22 cellular contexts compared by ENCODE assay signal in the genomic region with DNA sequence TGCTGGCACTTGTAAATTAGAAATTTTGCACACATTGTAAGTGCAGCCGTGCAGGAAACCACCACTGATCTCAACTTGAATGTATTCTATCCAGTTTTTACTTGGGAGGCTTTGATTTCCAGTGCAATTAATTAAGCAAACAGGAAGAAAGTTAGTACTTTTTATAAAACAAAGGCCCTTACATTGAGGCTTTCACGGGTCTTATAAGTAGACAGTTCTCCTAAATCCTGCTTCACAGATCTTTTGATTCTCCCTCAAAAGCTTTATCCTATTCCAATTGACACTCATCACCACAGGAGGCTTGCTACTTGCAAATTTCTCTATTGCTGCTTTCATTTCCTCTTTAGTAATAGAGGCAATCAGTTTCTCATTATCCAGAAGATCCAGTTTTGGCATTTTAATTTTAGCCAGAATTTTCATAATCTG.
DNase-seq lines count a peak whose midpoint lies in the region; ATAC-seq, FAIRE-seq and TF ChIP-seq lines count a peak whose summit lies in the region.
"Had no signal": no experiment of that assay in that cellular context is flagged by ENCODE, and none has a peak within 500 bp of the region (broad histone marks: within the 10 kb centered on the region; RNA-seq: fewer than 3 reads in every experiment).

No MANE protein-coding gene starts in this region.

- H3K27me3 ChIP-seq in heart left ventricle: no peaks in the 10 kb centered on the region
- H3K27me3 ChIP-seq: SJCRH30 had no signal

- H3K4me1 ChIP-seq in heart left ventricle: no peaks in the 10 kb centered on the region
- H3K4me1 ChIP-seq: SJCRH30 had no signal

- TF ChIP-seq CTCF in heart left ventricle (IDR thresholded peaks at IDR 0.05): no peak

- H3K27ac ChIP-seq in heart left ventricle: no peak overlapping the region
- H3K27ac ChIP-seq: PC-9, SJCRH30 had no signal

- FAIRE-seq in GM19239 (lab: Jason Lieb, UNC): peak; percentile 74
- FAIRE-seq: GM12892 had no signal

- ATAC-seq in GM18498 (IDR thresholded peaks at IDR 0.05; ENCODE audit: unreplicated experiment): peak; percentile 54
- peak; percentile 63 for ATAC-seq in HG02759 (IDR thresholded peaks at IDR 0.05; ENCODE audit: unreplicated experiment)
- peak; percentile 58 for ATAC-seq in HG03571 (IDR thresholded peaks at IDR 0.05; ENCODE audit: unreplicated experiment)
- ATAC-seq in heart left ventricle: no peak
- ATAC-seq in HG03520 (IDR thresholded peaks at IDR 0.05; ENCODE audit: unreplicated experiment): no peak
- ATAC-seq: natural killer cell had no signal

- no peak overlapping the region for H3K4me3 ChIP-seq in heart left ventricle
- H3K4me3 ChIP-seq: PC-9, SJCRH30 had no signal

- intact Hi-C loops in heart left ventricle (cut with DNase I): no loop called here

- no peaks in the 10 kb centered on the region for H3K36me3 ChIP-seq in heart left ventricle
- H3K36me3 ChIP-seq: SJCRH30 had no signal

- 38 to 64% (median 54%) methylated on average over 2 of the region's 2 CpGs for WGBS in heart left ventricle, 4 donors

- DNase-seq in GM19239 (ENCODE audit: insufficient read length, low spot score): no peak
- DNase-seq in heart left ventricle: no peak
- no peak for DNase-seq in cerebellar nuclear complex (lab: John Stamatoyannopoulos, UW)
- no peak for DNase-seq in NK-92 (lab: John Stamatoyannopoulos, UW; ENCODE audit: unreplicated experiment)
- DNase-seq: activated naive CD8-positive, alpha-beta T cell treated with anti-CD3 and anti-CD28 coated beads, Interleukin-2, amount 10 ng/mL, durations not matched to agents 7 days and 5 days; foreskin fibroblast; GDM1; IMR-90; mesenchymal stem cell; MM.1S; natural killer cell; NCI-H2029; NCI-H524 treated with DMSO at 0.1 percent for 48 hours; posterior cingulate gyrus; SJCRH30; T-helper 2 cell had no signal

- no peak for TF ChIP-seq POLR2A in heart left ventricle (IDR thresholded peaks at IDR 0.05)

- H3K9me3 ChIP-seq in heart left ventricle: peaks cover 0 to 2% (median 0%) of the 10 kb centered on the region in 12 donors
- H3K9me3 ChIP-seq: SJCRH30 had no signal

Comparison
In these comparisons a context has a peak if more than half of its experiments do, and no peak if none do; other contexts are left out.
1. ATAC-seq: peak in GM18498 (single experiment), HG02759 (single experiment) and HG03571 (single experiment); none in heart left ventricle (0 of 4) and HG03520 (single experiment).